Comparison of ENCODE assay signal across 8 cellular contexts in genomic region chr14:76812093-76812421, GRCh38. TPM values are rescaled to one million over a fixed set of nuclear protein-coding genes. Genes with fewer than 3 reads are reported as not detected.
DNase-seq lines count a peak whose midpoint lies in the region; ATAC-seq and TF ChIP-seq lines count a peak whose summit lies in the region.

No MANE protein-coding gene starts in this region.

- peaks cover 10% of the 10 kb centered on the region for H3K36me3 ChIP-seq in BE2C
- no peaks in the 10 kb centered on the region for H3K36me3 ChIP-seq in breast epithelium
- H3K36me3 ChIP-seq in liver (ENCODE audit: control insufficient read depth in 4 of 4, insufficient read depth in 3 of 4, low read depth in 1 of 4, low read length in 3 of 4), result peaks cover 0 to 19% (median 16%) of the 10 kb centered on the region in 4 donors

- no peak for TF ChIP-seq POLR2A in breast epithelium (IDR thresholded peaks at IDR 0.05)

- peaks cover 7% of the 10 kb centered on the region for H3K36me3 Mint-ChIP-seq in type B pancreatic cell

- no peak for TF ChIP-seq RAD21 in liver (IDR thresholded peaks at IDR 0.05)

- no peak for TF ChIP-seq CTCF in BE2C (IDR thresholded peaks at IDR 0.05; ENCODE audit: low read depth, low read length)
- no peak for TF ChIP-seq CTCF in breast epithelium (IDR thresholded peaks at IDR 0.05)
- TF ChIP-seq CTCF in liver (IDR thresholded peaks at IDR 0.05; ENCODE audit: low read depth, low read length, missing input control), result no peak
- TF ChIP-seq CTCF in type B pancreatic cell (conservative IDR thresholded peaks at IDR 0.05), result no peak

- H3K9me3 ChIP-seq in BE2C, result no peaks in the 10 kb centered on the region
- no peaks in the 10 kb centered on the region for H3K9me3 ChIP-seq in breast epithelium
- H3K9me3 ChIP-seq in liver (ENCODE audit: control insufficient read depth in 4 of 4, low read length in 3 of 4), result no peaks in the 10 kb centered on the region

- ATAC-seq in GM19395 (IDR thresholded peaks at IDR 0.05; ENCODE audit: unreplicated experiment), result peak; percentile 14
- no peak for ATAC-seq in HG03045 (IDR thresholded peaks at IDR 0.05; ENCODE audit: unreplicated experiment)
- ATAC-seq in GM18861 (IDR thresholded peaks at IDR 0.05; ENCODE audit: unreplicated experiment), result no peak

- under 1% methylated on average over 20 of the region's 20 CpGs for WGBS in liver

- H3K27me3 ChIP-seq in BE2C (no peaks in the 10 kb centered on the region), breast epithelium (no peaks in the 10 kb centered on the region), liver (ENCODE audit: control insufficient read depth in 4 of 4, insufficient read depth in 4 of 4, low read length in 3 of 4) (no peaks in the 10 kb centered on the region)

- H3K9ac ChIP-seq in liver (ENCODE audit: low read depth in 1 of 2, low read length in 2 of 2), result peak overlapping the region; percentile 85 to 94

- intact Hi-C loops in breast epithelium (cut with DNase I; ENCODE audit: low total_unique reads), result loop anchor here (2.0 kb wide), 1 partner anchor 23 kb away; no protein-coding TSS in a partner anchor

- DNase-seq in BE2C (no peak), M059J (ENCODE audit: low read depth) (peak; percentile 18), breast epithelium (ENCODE audit: low spot score in 2 of 2) (peak in 1 of 2 donors; percentile 30), type B pancreatic cell (ENCODE audit: extremely low spot score, unreplicated experiment) (no peak)

- peaks cover 23% of the 10 kb centered on the region for H3K4me1 Mint-ChIP-seq in type B pancreatic cell (ENCODE audit: unreplicated experiment)

- peak overlapping the region; percentile 88 for H3K4me3 ChIP-seq in BE2C (ENCODE audit: low read depth, low read length)
- H3K4me3 ChIP-seq in breast epithelium, result peak overlapping the region; percentile 64 to 98 (median 92)
- H3K4me3 ChIP-seq in liver (ENCODE audit: low read depth in 1 of 3, low read length in 3 of 3), result peak overlapping the region; percentile 9 to 86 (median 78)

- peak overlapping the region; percentile 92 for H3K27ac Mint-ChIP-seq in type B pancreatic cell

- no peaks in the 10 kb centered on the region for H3K27me3 Mint-ChIP-seq in type B pancreatic cell

- H3K4me1 ChIP-seq in BE2C (peaks cover 8% of the 10 kb centered on the region), breast epithelium (peaks cover 0 to 9% of the 10 kb centered on the region in 2 donors), liver (ENCODE audit: control insufficient read depth in 4 of 4, insufficient read depth in 4 of 4, low read length in 3 of 4) (peaks cover 2 to 24% (median 16%) of the 10 kb centered on the region in 4 donors)

- H3K27ac ChIP-seq in breast epithelium (peak overlapping the region; percentile 86 to 97), liver (ENCODE audit: low read depth in 1 of 2, low read length in 2 of 2) (peak overlapping the region; percentile 83 to 97)

- peak overlapping the region; percentile 97 for H3K4me3 Mint-ChIP-seq in type B pancreatic cell

- H3K9me3 Mint-ChIP-seq in type B pancreatic cell, result no peaks in the 10 kb centered on the region

TF ChIP-seq in liver, 16 proteins besides CTCF, POLR2A, EP300 and RAD21:
- peak; percentile 2 for TF ChIP-seq YY1 (IDR thresholded peaks at IDR 0.05)
- TF ChIP-seq TAF1 (conservative IDR thresholded peaks at IDR 0.05), result no peak
- TF ChIP-seq FOXA1 (IDR thresholded peaks at IDR 0.05), result no peak
- no peak for TF ChIP-seq GABPA (IDR thresholded peaks at IDR 0.05 in 1 of 2, conservative IDR thresholded peaks at IDR 0.05 in 1 of 2)
- no peak for TF ChIP-seq HNF4G (IDR thresholded peaks at IDR 0.05)

RNA-seq across cellular contexts. Expression of gene ANGEL1, which starts 0.6 kb away (rescaled TPM):
- polyA plus RNA-seq in BE2C (2012; ENCODE audit: insufficient read depth, insufficient read length, low read depth), result 23.5 TPM
- total RNA-seq in M059J (2014; rRNA removed; shearing (Covaris generic)), result 1.0 and 6.6 TPM in 2 replicates
- total RNA-seq in breast epithelium, result 10 to 100 TPM; 18.6 to 30.5 (median 24.7) TPM
- 10 to 100 TPM; 12.0 to 15.9 TPM for total RNA-seq in liver
- 1 to 10 TPM; 5.2 to 7.3 TPM for polyA plus RNA-seq in liver
- 24.7 and 28.4 TPM in 2 replicates for total RNA-seq in type B pancreatic cell (ENCODE audit: low replicate concordance)

RNA-seq across cellular contexts. Expression of gene LRRC74A, which starts 14.2 kb away (rescaled TPM):
- polyA plus RNA-seq in BE2C (2012; ENCODE audit: insufficient read depth, insufficient read length, low read depth), result not detected
- not detected in 2 replicates for total RNA-seq in M059J (2014; rRNA removed; shearing (Covaris generic))
- total RNA-seq in breast epithelium (not detected), liver (not detected), type B pancreatic cell (ENCODE audit: low replicate concordance) (not detected in 2 replicates)
- not detected for polyA plus RNA-seq in liver

RNA-seq across cellular contexts. Expression of gene VASH1, which starts 50.8 kb away (rescaled TPM):
- polyA plus RNA-seq in BE2C (2012; ENCODE audit: insufficient read depth, insufficient read length, low read depth), result 38.5 TPM
- 0.20 and 0.54 TPM in 2 replicates for total RNA-seq in M059J (2014; rRNA removed; shearing (Covaris generic))
- total RNA-seq in breast epithelium, result 1 to 10 TPM; 5.6 to 7.8 (median 5.8) TPM
- 1 to 10 TPM; 5.2 to 5.9 TPM for total RNA-seq in liver
- polyA plus RNA-seq in liver, result 1 to 10 TPM in 1 of 2 donors, under 1 TPM in 1; 0.94 to 3.4 TPM
- 4.3 and 28.8 TPM in 2 replicates for total RNA-seq in type B pancreatic cell (ENCODE audit: low replicate concordance)
